In the genomic region with DNA sequence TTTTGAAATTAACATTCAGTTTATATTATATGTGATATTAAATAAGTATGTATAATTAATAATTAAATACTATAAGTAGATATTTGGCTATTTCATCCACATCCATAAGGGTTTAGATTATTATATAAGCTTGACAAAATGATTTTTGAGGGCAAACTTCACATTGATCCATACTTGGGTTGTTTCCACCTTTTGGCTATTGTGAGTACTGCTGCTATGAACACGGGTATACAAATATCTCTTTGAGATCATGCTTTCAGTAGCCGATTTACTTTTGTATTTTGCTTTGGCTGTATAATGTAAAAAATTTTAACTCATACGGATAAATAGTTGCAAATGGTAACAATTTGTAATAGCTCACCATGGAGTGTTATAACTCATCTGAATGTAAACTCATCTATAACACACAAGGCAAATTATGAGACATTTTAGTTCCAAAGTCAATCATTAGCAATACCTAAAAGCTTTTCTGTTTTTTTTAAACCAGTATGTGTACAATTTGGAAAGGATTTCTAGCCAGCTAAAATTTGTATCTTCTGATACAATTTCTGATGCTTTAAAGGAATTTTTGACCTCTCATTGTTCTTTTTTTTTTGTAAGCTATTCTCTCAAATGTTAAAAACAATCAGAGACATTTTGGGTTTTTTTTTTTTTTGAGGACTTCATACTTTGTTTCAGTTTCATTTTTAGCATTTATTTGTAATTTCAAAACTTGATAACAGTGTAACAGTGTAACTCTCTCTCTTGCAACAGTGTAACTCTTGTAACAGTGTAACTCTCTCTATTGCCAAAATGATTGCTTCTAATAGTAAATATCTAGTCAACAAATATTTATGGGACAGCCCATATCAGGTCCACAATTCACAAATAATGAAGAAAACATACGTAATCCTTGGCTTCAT, we compare ENCODE assay signal across 15 cellular contexts. TPM values are rescaled to one million over a fixed set of nuclear protein-coding genes. Genes with fewer than 3 reads are reported as not detected.
A peak's percentile ranks its signal among the peaks of the same experiment; 100 is the strongest.
DNase-seq lines count a peak whose midpoint lies in the region; ATAC-seq, FAIRE-seq and TF ChIP-seq lines count a peak whose summit lies in the region.
"Had no signal": no experiment of that assay in that cellular context is flagged by ENCODE, and none has a peak within 500 bp of the region (broad histone marks: within the 10 kb centered on the region; RNA-seq: fewer than 3 reads in every experiment).

No MANE protein-coding gene starts in this region.

- no peak for DNase-seq in naive thymus-derived CD4-positive, alpha-beta T cell
- no peak for DNase-seq in central memory CD4-positive, alpha-beta T cell
- no peak for DNase-seq in D721Med (ENCODE audit: insufficient read length, low spot score)
- no peak for DNase-seq in activated naive CD8-positive, alpha-beta T cell treated with anti-CD3 and anti-CD28 coated beads for 36 hours
- DNase-seq: cortex of kidney; left ventricle myocardium inferior; MV-4-11; NCI-H524; nucleus accumbens; SHP77 treated with DMSO at 0.1 percent for 48 hours; stimulated activated naive CD4-positive, alpha-beta T cell treated with Interleukin-2 at 50 U/mL for 16 hours had no signal

- intact Hi-C loops in naive thymus-derived CD4-positive, alpha-beta T cell (cut with micrococcal nuclease), result loop anchor here in 1 of 2 donors (5.0 kb wide), 1 partner anchor 45 kb away; no protein-coding TSS in a partner anchor

- no peaks in the 10 kb centered on the region for H3K27me3 ChIP-seq in naive thymus-derived CD4-positive, alpha-beta T cell (ENCODE audit: control insufficient read depth in 2 of 2, insufficient read depth in 2 of 2, low read length in 2 of 2)

- POLR2A ChIA-PET in naive thymus-derived CD4-positive, alpha-beta T cell (lab: Charles Lee), result no interaction called here

- peaks cover 0 to 20% (median 2%) of the 10 kb centered on the region in 11 donors for H3K9me3 Mint-ChIP-seq in naive thymus-derived CD4-positive, alpha-beta T cell
- peaks cover 4% of the 10 kb centered on the region for H3K9me3 Mint-ChIP-seq in activated naive CD8-positive, alpha-beta T cell treated with anti-CD3 and anti-CD28 coated beads for 36 hours

- H3K4me3 Mint-ChIP-seq in naive thymus-derived CD4-positive, alpha-beta T cell, result peak overlapping the region in 7 of 10 donors; percentile 9 to 69 (median 41)
- H3K4me3 Mint-ChIP-seq in activated naive CD8-positive, alpha-beta T cell treated with anti-CD3 and anti-CD28 coated beads for 36 hours, result no peak overlapping the region

- H3K27ac ChIP-seq in KOPT-K1 (ENCODE audit: low read depth, low read length, poor library complexity, severe bottlenecking), result peak overlapping the region; percentile 34
- no peak overlapping the region for H3K27ac ChIP-seq in naive thymus-derived CD4-positive, alpha-beta T cell (ENCODE audit: low read depth, low read length)
- H3K27ac ChIP-seq: left ventricle myocardium inferior, VCaP had no signal

- TF ChIP-seq CTCF in D721Med (IDR thresholded peaks at IDR 0.05; ENCODE audit: insufficient read depth, missing control alignments), result no peak

- H3K4me1 Mint-ChIP-seq in naive thymus-derived CD4-positive, alpha-beta T cell, result peaks cover 0 to 14% (median 10%) of the 10 kb centered on the region in 7 donors
- H3K4me1 Mint-ChIP-seq in activated naive CD8-positive, alpha-beta T cell treated with anti-CD3 and anti-CD28 coated beads for 36 hours, result peaks cover 5% of the 10 kb centered on the region

- ATAC-seq in GM18511 (IDR thresholded peaks at IDR 0.05; ENCODE audit: unreplicated experiment) (peak; percentile 75), GM21619 (IDR thresholded peaks at IDR 0.05; ENCODE audit: unreplicated experiment) (peak; percentile 75)
- ATAC-seq in naive thymus-derived CD4-positive, alpha-beta T cell, result no peak

- no peaks in the 10 kb centered on the region for H3K4me1 ChIP-seq in naive thymus-derived CD4-positive, alpha-beta T cell (ENCODE audit: control insufficient read depth in 2 of 2, insufficient read depth in 2 of 2, low read length in 2 of 2)
- H3K4me1 ChIP-seq: left ventricle myocardium inferior had no signal

- CTCF ChIA-PET in naive thymus-derived CD4-positive, alpha-beta T cell (lab: Charles Lee), result interaction anchor here (0.7 kb wide), 1 partner anchor 16 kb away, joined by 5 read pairs; no protein-coding TSS in a partner anchor

- H3K36me3 Mint-ChIP-seq in naive thymus-derived CD4-positive, alpha-beta T cell, result peaks cover 0 to 6% (median 0%) of the 10 kb centered on the region in 5 donors
- H3K36me3 Mint-ChIP-seq in activated naive CD8-positive, alpha-beta T cell treated with anti-CD3 and anti-CD28 coated beads for 36 hours, result no peaks in the 10 kb centered on the region

- H3K27me3 Mint-ChIP-seq in naive thymus-derived CD4-positive, alpha-beta T cell, result peaks cover 0 to 8% (median 0%) of the 10 kb centered on the region in 5 donors
- no peaks in the 10 kb centered on the region for H3K27me3 Mint-ChIP-seq in activated naive CD8-positive, alpha-beta T cell treated with anti-CD3 and anti-CD28 coated beads for 36 hours

- peak overlapping the region in 1 of 9 donors; percentile 23 for H3K27ac Mint-ChIP-seq in naive thymus-derived CD4-positive, alpha-beta T cell
- H3K27ac Mint-ChIP-seq in activated naive CD8-positive, alpha-beta T cell treated with anti-CD3 and anti-CD28 coated beads for 36 hours, result no peak overlapping the region

- peak overlapping the region; percentile 24 for H3K4me3 ChIP-seq in naive thymus-derived CD4-positive, alpha-beta T cell (ENCODE audit: low read length)
- H3K4me3 ChIP-seq: left ventricle myocardium inferior had no signal

- no peak for FAIRE-seq in D721Med (lab: Jason Lieb, UNC)

- H3K9me3 ChIP-seq in KOPT-K1 (ENCODE audit: insufficient read depth, low read length, poor library complexity, severe bottlenecking), result no peaks in the 10 kb centered on the region
- H3K9me3 ChIP-seq in naive thymus-derived CD4-positive, alpha-beta T cell (ENCODE audit: control insufficient read depth in 2 of 3, low read length in 3 of 3), result no peaks in the 10 kb centered on the region
- H3K9me3 ChIP-seq: left ventricle myocardium inferior had no signal

- H3K36me3 ChIP-seq in KOPT-K1 (ENCODE audit: insufficient read depth, low read length), result no peaks in the 10 kb centered on the region
- H3K36me3 ChIP-seq in naive thymus-derived CD4-positive, alpha-beta T cell (ENCODE audit: control insufficient read depth in 2 of 3, insufficient read depth in 3 of 3, low read length in 3 of 3), result no peaks in the 10 kb centered on the region
- H3K36me3 ChIP-seq: left ventricle myocardium inferior had no signal

RNA-seq across cellular contexts. Expression of a gene that starts 51.8 kb away (rescaled TPM):
- not detected for total RNA-seq in naive thymus-derived CD4-positive, alpha-beta T cell
- not detected for polyA plus RNA-seq in naive thymus-derived CD4-positive, alpha-beta T cell
- not detected for total RNA-seq in activated naive CD8-positive, alpha-beta T cell treated with anti-CD3 and anti-CD28 coated beads for 36 hours
- total RNA-seq: left ventricle myocardium inferior had no signal
